8 cellular contexts compared by ENCODE assay signal in genomic region chr5:119357309-119357708, GRCh38. TPM values are rescaled to one million over a fixed set of nuclear protein-coding genes. Genes with fewer than 3 reads are reported as not detected.
DNase-seq lines count a peak whose midpoint lies in the region; ATAC-seq and TF ChIP-seq lines count a peak whose summit lies in the region.

No MANE protein-coding gene starts in this region.

- no peaks in the 10 kb centered on the region for H3K27me3 Mint-ChIP-seq in CD8-positive, alpha-beta T cell (ENCODE audit: low read depth)

- H3K27me3 ChIP-seq in CD8-positive, alpha-beta T cell (ENCODE audit: insufficient read depth, low read length) = no peaks in the 10 kb centered on the region
- H3K27me3 ChIP-seq in duodenal mucosa (ENCODE audit: control insufficient read depth in 1 of 2, insufficient read depth in 2 of 2, low read length in 2 of 2) (no peaks in the 10 kb centered on the region), neuron (ENCODE audit: insufficient read depth, low read length) (no peaks in the 10 kb centered on the region), gastrocnemius medialis (peaks cover 6 to 33% (median 18%) of the 10 kb centered on the region in 3 donors)

- peaks cover 96% of the 10 kb centered on the region for H3K4me1 ChIP-seq in CD8-positive, alpha-beta T cell (ENCODE audit: insufficient read depth, low read length)
- H3K4me1 ChIP-seq in duodenal mucosa (ENCODE audit: control insufficient read depth in 1 of 2, insufficient read depth in 2 of 2, low read length in 2 of 2) (peaks cover 36 to 39% of the 10 kb centered on the region in 2 donors), neuron (ENCODE audit: insufficient read depth, low read length) (peaks cover 14% of the 10 kb centered on the region), gastrocnemius medialis (no peaks in the 10 kb centered on the region)

- H3K4me1 Mint-ChIP-seq in CD8-positive, alpha-beta T cell (ENCODE audit: low read depth) = peaks cover 92% of the 10 kb centered on the region

- no peak overlapping the region for H3K27ac ChIP-seq in CD8-positive, alpha-beta T cell (ENCODE audit: low read depth, low read length)
- H3K27ac ChIP-seq in duodenal mucosa (ENCODE audit: low read depth, low read length) = no peak overlapping the region
- no peak overlapping the region for H3K27ac ChIP-seq in gastrocnemius medialis

- H2AFZ ChIP-seq in neuron (ENCODE audit: low read depth, low read length) = no peak overlapping the region

- TF ChIP-seq CTCF in CD8-positive, alpha-beta T cell (IDR thresholded peaks at IDR 0.05) = no peak
- TF ChIP-seq CTCF in gastrocnemius medialis (IDR thresholded peaks at IDR 0.05 in 4 of 5, conservative IDR thresholded peaks at IDR 0.05 in 1 of 5) = no peak

- peak overlapping the region; percentile 88 for H3K4me3 Mint-ChIP-seq in CD8-positive, alpha-beta T cell

- H3K36me3 Mint-ChIP-seq in CD8-positive, alpha-beta T cell = peaks cover 22% of the 10 kb centered on the region

- POLR2A ChIA-PET in CD8-positive, alpha-beta T cell (lab: Charles Lee) = interaction anchor here (0.7 to 1.5 kb wide), 8 partner anchors 11 to 95 kb away, joined by 3 to 4 read pairs (median 3); partner anchors contain the start of gene HSD17B4

- CTCF ChIA-PET in CD8-positive, alpha-beta T cell (lab: Charles Lee) = interaction anchor here (0.7 to 2.4 kb wide), 10 partner anchors 9 to 68 kb away, joined by 3 to 10 read pairs (median 4); no protein-coding TSS in a partner anchor

- no peak for DNase-seq in CD8-positive, alpha-beta T cell
- peak; percentile 41 for DNase-seq in NAMALWA (ENCODE audit: low spot score)
- no peak for DNase-seq in NCI-H1105 (lab: John Stamatoyannopoulos, UW)
- DNase-seq in gastrocnemius medialis = no peak
- DNase-seq in hepatic stellate cell (ENCODE audit: low spot score) = no peak

- H3K9me3 Mint-ChIP-seq in CD8-positive, alpha-beta T cell = no peaks in the 10 kb centered on the region

- intact Hi-C loops in CD8-positive, alpha-beta T cell (cut with DNase I, micrococcal nuclease) = loop anchor here in 1 of 2 experiments (5.0 kb wide), 2 partner anchors 40 kb away; no protein-coding TSS in a partner anchor
- intact Hi-C loops in gastrocnemius medialis (cut with DNase I; ENCODE audit: low total_unique reads) = loop anchor here (5.0 kb wide), 1 partner anchor 90 kb away; no protein-coding TSS in a partner anchor

- ATAC-seq in CD8-positive, alpha-beta T cell = no peak
- no peak for ATAC-seq in HG02798 (IDR thresholded peaks at IDR 0.05; ENCODE audit: poor library complexity, unreplicated experiment)
- no peak for ATAC-seq in gastrocnemius medialis

- H3K36me3 ChIP-seq in CD8-positive, alpha-beta T cell (ENCODE audit: insufficient read depth, low read length) = no peaks in the 10 kb centered on the region
- H3K36me3 ChIP-seq in duodenal mucosa (ENCODE audit: control insufficient read depth in 1 of 2, insufficient read depth in 2 of 2, low read length in 2 of 2) (no peaks in the 10 kb centered on the region), neuron (ENCODE audit: insufficient read depth, low read length) (no peaks in the 10 kb centered on the region), gastrocnemius medialis (no peaks in the 10 kb centered on the region)

- peak overlapping the region; percentile 95 for H3K27ac Mint-ChIP-seq in CD8-positive, alpha-beta T cell

- in situ Hi-C loops in gastrocnemius medialis (cut with MboI; ENCODE audit: low sequenced_read_pairs in 4 of 4) = no loop called here

- no peak for TF ChIP-seq POLR2A in gastrocnemius medialis (IDR thresholded peaks at IDR 0.05)

- no peaks in the 10 kb centered on the region for H3K9me3 ChIP-seq in CD8-positive, alpha-beta T cell (ENCODE audit: low read length)
- H3K9me3 ChIP-seq in duodenal mucosa (ENCODE audit: control insufficient read depth in 1 of 2, low read length in 2 of 2) (no peaks in the 10 kb centered on the region), neuron (ENCODE audit: low read length) (no peaks in the 10 kb centered on the region), gastrocnemius medialis (no peaks in the 10 kb centered on the region)

- peak overlapping the region in 1 of 2 donors; percentile 66 for H3K9ac ChIP-seq in duodenal mucosa (ENCODE audit: low read depth in 1 of 2, low read length in 2 of 2)

- no peak overlapping the region for H3K4me3 ChIP-seq in CD8-positive, alpha-beta T cell (ENCODE audit: low read depth, low read length)
- H3K4me3 ChIP-seq in duodenal mucosa (ENCODE audit: low read depth in 1 of 2, low read length in 2 of 2) = peak overlapping the region; percentile 71 to 73
- H3K4me3 ChIP-seq in neuron (ENCODE audit: low read length) = peak overlapping the region; percentile 54
- H3K4me3 ChIP-seq in gastrocnemius medialis = peak overlapping the region in 1 of 4 donors; percentile 62

RNA-seq across cellular contexts. Expression of gene TNFAIP8, which starts 1.5 kb away (rescaled TPM):
- total RNA-seq in CD8-positive, alpha-beta T cell = 10 to 100 TPM; 62.3 to 63.0 TPM
- total RNA-seq in gastrocnemius medialis = 1 to 10 TPM in 3 of 4 donors, under 1 TPM in 1; 0.20 to 5.8 (median 2.0) TPM

Comparison
In these comparisons a context has a peak if more than half of its experiments do, and no peak if none do; other contexts are left out.
1. RNA of gene TNFAIP8, which starts 1.5 kb away (total RNA-seq): 62.3 to 63.0 TPM in CD8-positive, alpha-beta T cell; 0.20 to 5.8 TPM in gastrocnemius medialis; every median in the first group is over 4 times any median in the second.